21 cellular contexts compared by ENCODE assay signal in the genomic region with DNA sequence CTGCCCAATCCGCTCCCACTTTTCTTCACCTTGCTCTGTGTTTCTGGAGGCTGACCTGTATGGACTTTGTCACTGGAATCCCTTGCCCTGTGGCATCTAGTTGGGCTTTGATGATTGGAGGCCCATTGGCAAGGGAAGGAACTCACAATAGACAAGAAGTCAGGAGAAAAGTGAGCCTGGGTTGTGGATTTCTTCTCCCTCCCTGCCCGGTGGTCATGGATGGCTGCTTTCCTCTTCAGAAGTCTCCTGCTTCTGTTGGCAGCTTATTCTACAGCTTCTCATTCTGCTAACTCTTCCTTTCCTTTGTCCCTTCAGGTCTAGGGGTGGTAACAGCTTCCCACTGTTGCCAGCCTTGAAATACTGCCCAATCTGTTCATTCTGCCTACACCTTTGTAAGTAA. TPM values are rescaled to one million over a fixed set of nuclear protein-coding genes. Genes with fewer than 3 reads are reported as not detected.
DNase-seq lines count a peak whose midpoint lies in the region; ATAC-seq and TF ChIP-seq lines count a peak whose summit lies in the region.
"Had no signal": no experiment of that assay in that cellular context is flagged by ENCODE, and none has a peak within 500 bp of the region (broad histone marks: within the 10 kb centered on the region; RNA-seq: fewer than 3 reads in every experiment).

No MANE protein-coding gene starts in this region.

- intact Hi-C loops in sigmoid colon (cut with DNase I) = loop anchor here (2.0 to 10.0 kb wide), 2 partner anchors 114 to 206 kb away; no protein-coding TSS in a partner anchor
- intact Hi-C loops in right cardiac atrium (cut with DNase I) = no loop called here

- H3K27me3 ChIP-seq in neural cell (ENCODE audit: insufficient read depth, low read depth, low read length) = no peaks in the 10 kb centered on the region
- H3K27me3 ChIP-seq in sigmoid colon = no peaks in the 10 kb centered on the region
- H3K27me3 ChIP-seq in right cardiac atrium (ENCODE audit: control insufficient read depth, insufficient read depth) = no peaks in the 10 kb centered on the region

- no peak overlapping the region for H3K4me3 ChIP-seq in neural cell (ENCODE audit: low read length)
- no peak overlapping the region for H3K4me3 ChIP-seq in sigmoid colon
- H3K4me3 ChIP-seq in right cardiac atrium (ENCODE audit: low read length) = no peak overlapping the region

- no peak overlapping the region for H3K9ac ChIP-seq in neural cell (ENCODE audit: low read length)

- no peak for TF ChIP-seq RAD21 in neural cell (conservative IDR thresholded peaks at IDR 0.05)

- no peaks in the 10 kb centered on the region for H3K36me3 ChIP-seq in neural cell (ENCODE audit: insufficient read depth, low read length)
- H3K36me3 ChIP-seq in sigmoid colon = no peaks in the 10 kb centered on the region

- H3K9me3 ChIP-seq in neural cell (ENCODE audit: low read length) (no peaks in the 10 kb centered on the region), sigmoid colon (no peaks in the 10 kb centered on the region), right cardiac atrium (ENCODE audit: control insufficient read depth, low read length) (no peaks in the 10 kb centered on the region)

- H3K4me2 ChIP-seq in neural cell (ENCODE audit: low read length) = no peak overlapping the region

- H3K9me2 ChIP-seq in neural cell (ENCODE audit: insufficient read depth, low read length) = no peaks in the 10 kb centered on the region

- TF ChIP-seq POLR2A in sigmoid colon (IDR thresholded peaks at IDR 0.05) = no peak

- 60 to 94% methylated on average over 2 of the region's 2 CpGs for WGBS in sigmoid colon, 2 donors
- WGBS in right cardiac atrium = 86% methylated on average over 2 of the region's 2 CpGs

- H3F3A ChIP-seq in neural cell (ENCODE audit: insufficient read depth, low read length, poor library complexity, severe bottlenecking) = no peaks in the 10 kb centered on the region

- no peaks in the 10 kb centered on the region for H3K79me2 ChIP-seq in neural cell (replicated peaks; ENCODE audit: insufficient read depth, low read length)

- TF ChIP-seq EP300 in neural cell (conservative IDR thresholded peaks at IDR 0.05; ENCODE audit: poor library complexity, severe bottlenecking) (no peak), sigmoid colon (IDR thresholded peaks at IDR 0.05) (no peak)

- H3K4me1 ChIP-seq in sigmoid colon = peaks cover 0 to 52% (median 39%) of the 10 kb centered on the region in 4 donors
- no peaks in the 10 kb centered on the region for H3K4me1 ChIP-seq in right cardiac atrium (ENCODE audit: control insufficient read depth, insufficient read depth, low read length)

- TF ChIP-seq CTCF in neural cell (IDR thresholded peaks at IDR 0.05; ENCODE audit: poor library complexity, severe bottlenecking) = no peak
- TF ChIP-seq CTCF in sigmoid colon (IDR thresholded peaks at IDR 0.05) = no peak

- H3K27ac ChIP-seq in neural cell (ENCODE audit: low read length) (peak overlapping the region; percentile 24), sigmoid colon (peak overlapping the region in 3 of 4 donors; percentile 80 to 82 (median 82)), right cardiac atrium (ENCODE audit: low read length) (no peak overlapping the region)

- no peak overlapping the region for H2AFZ ChIP-seq in neural cell (ENCODE audit: low read depth, low read length)

- ATAC-seq in right cardiac atrium = no peak
- ATAC-seq in HG03095 (IDR thresholded peaks at IDR 0.05; ENCODE audit: unreplicated experiment) = no peak
- ATAC-seq: HCT116 had no signal

- no peaks in the 10 kb centered on the region for H4K20me1 ChIP-seq in neural cell (ENCODE audit: insufficient read depth)

- peak; percentile 40 for DNase-seq in DMS79 treated with DMSO at 0.1 percent for 48 hours (lab: John Stamatoyannopoulos, UW)
- DNase-seq in NCI-H69 (lab: John Stamatoyannopoulos, UW) = peak; percentile 37
- no peak for DNase-seq in sigmoid colon
- DNase-seq in activated CD4-positive, alpha-beta T cell treated with anti-CD3 and anti-CD28 coated beads for 48 hours = no peak
- no peak for DNase-seq in right cardiac atrium
- DNase-seq in LoVo (ENCODE audit: low spot score) = no peak
- DNase-seq: C1 segment of cervical spinal cord; Calu3; CD4-positive, alpha-beta memory T cell; COR-L47; DMS53; EL; GDM1; GOT3; H9 had no signal

TF ChIP-seq in neural cell, 6 proteins besides CTCF, POLR2A, EP300 and RAD21:
- no peak for TF ChIP-seq EZH2 (IDR thresholded peaks at IDR 0.05; ENCODE audit: borderline replicate concordance, insufficient read depth, low read length, poor library complexity, severe bottlenecking)
- no peak for TF ChIP-seq POLR2AphosphoS5 (IDR thresholded peaks at IDR 0.05)
- TF ChIP-seq TAF1 (IDR thresholded peaks at IDR 0.05; ENCODE audit: low read depth) = no peak
- TF ChIP-seq MXI1 (conservative IDR thresholded peaks at IDR 0.05; ENCODE audit: poor library complexity, severe bottlenecking) = no peak
- no peak for TF ChIP-seq SMC3 (conservative IDR thresholded peaks at IDR 0.05; ENCODE audit: poor library complexity)
- TF ChIP-seq, protein P1, sequence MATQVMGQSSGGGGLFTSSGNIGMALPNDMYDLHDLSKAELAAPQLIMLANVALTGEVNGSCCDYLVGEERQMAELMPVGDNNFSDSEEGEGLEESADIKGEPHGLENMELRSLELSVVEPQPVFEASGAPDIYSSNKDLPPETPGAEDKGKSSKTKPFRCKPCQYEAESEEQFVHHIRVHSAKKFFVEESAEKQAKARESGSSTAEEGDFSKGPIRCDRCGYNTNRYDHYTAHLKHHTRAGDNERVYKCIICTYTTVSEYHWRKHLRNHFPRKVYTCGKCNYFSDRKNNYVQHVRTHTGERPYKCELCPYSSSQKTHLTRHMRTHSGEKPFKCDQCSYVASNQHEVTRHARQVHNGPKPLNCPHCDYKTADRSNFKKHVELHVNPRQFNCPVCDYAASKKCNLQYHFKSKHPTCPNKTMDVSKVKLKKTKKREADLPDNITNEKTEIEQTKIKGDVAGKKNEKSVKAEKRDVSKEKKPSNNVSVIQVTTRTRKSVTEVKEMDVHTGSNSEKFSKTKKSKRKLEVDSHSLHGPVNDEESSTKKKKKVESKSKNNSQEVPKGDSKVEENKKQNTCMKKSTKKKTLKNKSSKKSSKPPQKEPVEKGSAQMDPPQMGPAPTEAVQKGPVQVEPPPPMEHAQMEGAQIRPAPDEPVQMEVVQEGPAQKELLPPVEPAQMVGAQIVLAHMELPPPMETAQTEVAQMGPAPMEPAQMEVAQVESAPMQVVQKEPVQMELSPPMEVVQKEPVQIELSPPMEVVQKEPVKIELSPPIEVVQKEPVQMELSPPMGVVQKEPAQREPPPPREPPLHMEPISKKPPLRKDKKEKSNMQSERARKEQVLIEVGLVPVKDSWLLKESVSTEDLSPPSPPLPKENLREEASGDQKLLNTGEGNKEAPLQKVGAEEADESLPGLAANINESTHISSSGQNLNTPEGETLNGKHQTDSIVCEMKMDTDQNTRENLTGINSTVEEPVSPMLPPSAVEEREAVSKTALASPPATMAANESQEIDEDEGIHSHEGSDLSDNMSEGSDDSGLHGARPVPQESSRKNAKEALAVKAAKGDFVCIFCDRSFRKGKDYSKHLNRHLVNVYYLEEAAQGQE (IDR thresholded peaks at IDR 0.05; ENCODE audit: borderline replicate concordance) = no peak
TF ChIP-seq in neural cell: peak in this region for 0.

RNA-seq across cellular contexts. Expression of a gene that starts 13.9 kb away (rescaled TPM):
- polyA plus RNA-seq in neural cell = not detected in 2 replicates
- polyA minus RNA-seq in neural cell = not detected in 2 replicates
- 1 to 10 TPM; 1.1 to 2.8 (median 1.5) TPM for total RNA-seq in sigmoid colon
- 10 to 100 TPM in 1 of 3 donors, 1 to 10 TPM in 2; 1.3 to 10.4 (median 9.0) TPM for polyA plus RNA-seq in sigmoid colon
- total RNA-seq in right cardiac atrium = under 1 TPM; 0.09 to 0.20 (median 0.15) TPM
- 0.07 TPM for polyA plus RNA-seq in right cardiac atrium
- total RNA-seq: A172; A673; Calu3; CD4-positive, alpha-beta memory T cell had no signal
- polyA plus RNA-seq: BJ; CD4-positive, alpha-beta memory T cell had no signal

Comparison
In these comparisons a context has a peak if more than half of its experiments do, and no peak if none do; other contexts are left out.
1. DNase-seq: peak in DMS79 treated with DMSO at 0.1 percent for 48 hours (single experiment) and NCI-H69 (single experiment); none in sigmoid colon (single experiment), activated CD4-positive, alpha-beta T cell treated with anti-CD3 and anti-CD28 coated beads for 48 hours (single experiment), right cardiac atrium (0 of 3) and LoVo (single experiment).